In the genomic region with DNA sequence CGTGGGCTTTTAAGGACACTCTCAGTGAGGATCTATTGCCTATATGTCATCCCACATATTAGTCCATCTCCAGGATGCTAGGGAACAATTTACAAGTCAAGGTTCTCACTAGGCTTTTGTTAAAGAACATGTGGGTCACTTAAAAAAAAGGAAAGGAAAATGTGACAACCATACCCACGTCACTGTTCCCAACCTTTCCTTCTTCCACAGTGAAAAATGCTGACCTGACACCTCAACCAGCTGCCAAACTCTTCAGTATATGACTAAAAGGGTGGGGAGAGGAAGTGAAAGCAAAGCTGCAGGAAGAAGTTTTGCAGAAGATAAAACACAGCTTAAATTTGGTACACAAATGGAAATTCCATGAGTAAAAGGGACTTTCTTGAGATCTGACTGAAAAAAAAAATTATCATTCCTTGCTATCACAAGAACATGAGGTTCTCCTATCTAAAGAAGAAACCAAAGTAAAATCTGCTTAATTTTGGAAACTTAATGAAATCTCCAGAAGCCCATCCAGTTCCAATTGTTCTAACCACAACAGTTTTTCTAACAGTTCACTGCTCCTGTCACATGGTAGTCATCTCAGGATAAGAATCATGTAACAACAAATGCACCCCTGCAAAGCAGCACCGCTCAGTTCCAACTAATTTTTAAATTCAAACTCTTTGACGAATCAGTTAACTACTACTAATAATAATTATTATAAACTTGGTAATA, we compare ENCODE assay signal across 8 cellular contexts.
DNase-seq lines count a peak whose midpoint lies in the region; ATAC-seq and TF ChIP-seq lines count a peak whose summit lies in the region.

No MANE protein-coding gene starts in this region.

- H2BK5ac ChIP-seq in neuronal stem cell (ENCODE audit: low read length): no peak overlapping the region

- no peak overlapping the region for H3K4me2 ChIP-seq in neuronal stem cell (ENCODE audit: insufficient read depth, low read length, poor library complexity, severe bottlenecking)

- no peaks in the 10 kb centered on the region for H3K36me3 ChIP-seq in SK-N-MC (ENCODE audit: insufficient read depth, low read length)
- H3K36me3 ChIP-seq in Caco-2 (ENCODE audit: control insufficient read depth, insufficient read depth, low read length): no peaks in the 10 kb centered on the region; the same call in 1 of the 2 replicates
- H3K36me3 ChIP-seq in neuronal stem cell (replicated peaks in 1 of 2; ENCODE audit: control insufficient read depth in 2 of 2, insufficient read depth in 2 of 2, low read length in 2 of 2): no peaks in the 10 kb centered on the region
- H3K36me3 ChIP-seq in BE2C: no peaks in the 10 kb centered on the region

- H3K79me1 ChIP-seq in neuronal stem cell (ENCODE audit: low read depth, low read length): peaks cover 1% of the 10 kb centered on the region

- H2BK120ac ChIP-seq in neuronal stem cell (ENCODE audit: low read depth, low read length): no peak overlapping the region

- WGBS in neuronal stem cell (ENCODE audit: extremely low coverage in 2 of 2, insufficient read length in 2 of 2, insufficient replicate concordance in 1 of 2), 2 donors: no CpG with 5 or more reads among the region's 4 CpGs

- POLR2A ChIA-PET in Caco-2 (lab: Charles Lee): no interaction called here

- H3K9me3 ChIP-seq in SK-N-MC (ENCODE audit: low read depth, low read length) (no peaks in the 10 kb centered on the region), Caco-2 (no peaks in the 10 kb centered on the region), neuronal stem cell (replicated peaks in 1 of 2; ENCODE audit: control insufficient read depth in 2 of 2, insufficient read depth in 1 of 2, low read depth in 1 of 2, low read length in 2 of 2) (no peaks in the 10 kb centered on the region), BE2C (no peaks in the 10 kb centered on the region)

- no peak overlapping the region for H4K8ac ChIP-seq in neuronal stem cell (ENCODE audit: low read depth, low read length)

- peak; percentile 57 for ATAC-seq in GM21723 (IDR thresholded peaks at IDR 0.05; ENCODE audit: unreplicated experiment)

- H3K23ac ChIP-seq in neuronal stem cell (ENCODE audit: low read depth, low read length, poor library complexity): no peak overlapping the region

- TF ChIP-seq CTCF in fibroblast of mammary gland (conservative IDR thresholded peaks at IDR 0.05; ENCODE audit: control insufficient read depth, insufficient read depth, low read depth, low read length) (no peak), Caco-2 (IDR thresholded peaks at IDR 0.05; ENCODE audit: insufficient read depth in 1 of 2, low read depth in 1 of 2, low read length in 1 of 2, severe bottlenecking in 1 of 2, unreplicated experiment in 1 of 2) (no peak), BE2C (IDR thresholded peaks at IDR 0.05; ENCODE audit: low read depth, low read length) (no peak)

- CTCF ChIA-PET in Caco-2 (lab: Charles Lee): interaction anchor here (0.8 to 2.4 kb wide), 5 partner anchors 22 to 355 kb away, joined by 3 to 44 read pairs (median 3); no protein-coding TSS in a partner anchor

- H3K9ac ChIP-seq in SK-N-MC (ENCODE audit: insufficient read length): no peak overlapping the region
- H3K9ac ChIP-seq in neuronal stem cell (ENCODE audit: low read depth, low read length, poor library complexity): no peak overlapping the region

- no peak overlapping the region for H2BK12ac ChIP-seq in neuronal stem cell (ENCODE audit: low read length)

- no peak overlapping the region for H3K27ac Mint-ChIP-seq in Caco-2 (ENCODE audit: unreplicated experiment)

- DNase-seq in Ammon's horn (ENCODE audit: low spot score): peak; percentile 75
- no peak for DNase-seq in SK-N-MC (ENCODE audit: low read depth, low spot score)
- peak; percentile 68 for DNase-seq in fibroblast of mammary gland (ENCODE audit: low read depth)
- peak; percentile 92 for DNase-seq in pons (ENCODE audit: low spot score)
- no peak for DNase-seq in Caco-2
- DNase-seq in neuronal stem cell (ENCODE audit: low spot score): no peak
- DNase-seq in BE2C: no peak

- peaks cover 14% of the 10 kb centered on the region for H3K4me1 Mint-ChIP-seq in Caco-2 (ENCODE audit: low read depth, unreplicated experiment)

- no peak overlapping the region for H3K14ac ChIP-seq in neuronal stem cell (ENCODE audit: low read length)

- H3K4me3 Mint-ChIP-seq in Caco-2 (ENCODE audit: unreplicated experiment): no peak overlapping the region

- H2AFZ ChIP-seq in neuronal stem cell (ENCODE audit: low read length): no peak overlapping the region

- intact Hi-C loops in Caco-2 (cut with micrococcal nuclease; ENCODE audit: unreplicated experiment): loop anchor here (2.0 kb wide), 1 partner anchor 69 kb away; no protein-coding TSS in a partner anchor

- H3K27me3 Mint-ChIP-seq in Caco-2 (ENCODE audit: insufficient read depth, unreplicated experiment): no peaks in the 10 kb centered on the region

- H3K9me3 Mint-ChIP-seq in Caco-2 (ENCODE audit: unreplicated experiment): no peaks in the 10 kb centered on the region

- peak overlapping the region; percentile 36; the same call in 1 of the 2 replicates for H3K4me3 ChIP-seq in SK-N-MC
- H3K4me3 ChIP-seq in fibroblast of mammary gland (ENCODE audit: control insufficient read depth, low read depth, low read length): no peak overlapping the region
- no peak overlapping the region for H3K4me3 ChIP-seq in Caco-2 (ENCODE audit: low read depth, low read length)
- H3K4me3 ChIP-seq in neuronal stem cell (ENCODE audit: low read length in 2 of 2): no peak overlapping the region
- H3K4me3 ChIP-seq in BE2C (ENCODE audit: low read depth, low read length): no peak overlapping the region

- H3K27me3 ChIP-seq in Caco-2 (replicated peaks; ENCODE audit: control insufficient read depth, insufficient read depth, low read length): no peaks in the 10 kb centered on the region
- no peaks in the 10 kb centered on the region for H3K27me3 ChIP-seq in neuronal stem cell (ENCODE audit: control insufficient read depth in 3 of 3, insufficient read depth in 3 of 3, low read depth in 1 of 3, low read length in 3 of 3)
- H3K27me3 ChIP-seq in BE2C: no peaks in the 10 kb centered on the region

- H3K27ac ChIP-seq in SK-N-MC (peak overlapping the region; percentile 37), neuronal stem cell (replicated peaks; ENCODE audit: low read length) (no peak overlapping the region)

- no peak overlapping the region for H2BK15ac ChIP-seq in neuronal stem cell (ENCODE audit: low read length)

- no peak overlapping the region for H2AK5ac ChIP-seq in neuronal stem cell (ENCODE audit: low read depth, low read length)

- no peak overlapping the region for H4K91ac ChIP-seq in neuronal stem cell (ENCODE audit: low read depth, low read length, poor library complexity)

- no peak overlapping the region for H3K4ac ChIP-seq in neuronal stem cell (ENCODE audit: low read length)

- no peaks in the 10 kb centered on the region for H3K36me3 Mint-ChIP-seq in Caco-2 (ENCODE audit: insufficient read depth, unreplicated experiment)

- H3K4me1 ChIP-seq in Caco-2: peaks cover 28% of the 10 kb centered on the region
- peaks cover 5 to 7% of the 10 kb centered on the region in 2 donors for H3K4me1 ChIP-seq in neuronal stem cell (ENCODE audit: control insufficient read depth in 2 of 2, insufficient read depth in 1 of 2, low read depth in 1 of 2, low read length in 2 of 2)
- peaks cover 4% of the 10 kb centered on the region for H3K4me1 ChIP-seq in BE2C

- no peak overlapping the region for H3K18ac ChIP-seq in neuronal stem cell (ENCODE audit: low read length)

- no TSS peak for BruUV-seq in Caco-2 (replicated peaks; lab: Mats Ljungman, UMichigan)

Comparison
In these comparisons a context has a peak if more than half of its experiments do, and no peak if none do; other contexts are left out.
1. DNase-seq: peak in Ammon's horn (single experiment), fibroblast of mammary gland (single experiment) and pons (single experiment); none in SK-N-MC (single experiment), Caco-2 (0 of 2), neuronal stem cell (single experiment) and BE2C (single experiment).